9 cellular contexts compared by ENCODE assay signal in genomic region chr1:152052606-152053005, GRCh38. TPM values are rescaled to one million over a fixed set of nuclear protein-coding genes. Genes with fewer than 3 reads are reported as not detected.
DNase-seq lines count a peak whose midpoint lies in the region; ATAC-seq, FAIRE-seq and TF ChIP-seq lines count a peak whose summit lies in the region.
"Had no signal": no experiment of that assay in that cellular context is flagged by ENCODE, and none has a peak within 500 bp of the region (broad histone marks: within the 10 kb centered on the region; RNA-seq: fewer than 3 reads in every experiment).

No MANE protein-coding gene starts in this region.

- WGBS in stomach, 5 donors: 23 to 30% (median 28%) methylated on average over 11 of the region's 11 CpGs

- H3K4me3 ChIP-seq in LNCaP clone FGC (ENCODE audit: low read depth, low read length) (no peak overlapping the region), stomach (no peak overlapping the region)

- H3K36me3 ChIP-seq in stomach: no peaks in the 10 kb centered on the region

- TF ChIP-seq CTCF in LNCaP clone FGC (IDR thresholded peaks at IDR 0.05; ENCODE audit: control insufficient read depth, extremely low read depth, insufficient read depth) (peak; percentile 92), nephron progenitor cell (IDR thresholded peaks at IDR 0.05) (peak; percentile 91), stomach (IDR thresholded peaks at IDR 0.05) (peak in 5 of 7 experiments; percentile 78 to 92 (median 91))

- H3K4me1 ChIP-seq in stomach: peaks cover 14 to 49% (median 16%) of the 10 kb centered on the region in 4 donors

- no peaks in the 10 kb centered on the region for H3K9me3 Mint-ChIP-seq in nephron progenitor cell

- peaks cover 46% of the 10 kb centered on the region for H3K27me3 Mint-ChIP-seq in nephron progenitor cell (ENCODE audit: low read depth, poor library complexity)

- H3K4me3 Mint-ChIP-seq in nephron progenitor cell: no peak overlapping the region

- TF ChIP-seq EP300 in stomach (IDR thresholded peaks at IDR 0.05): no peak

- H3K27me3 ChIP-seq in stomach: peaks cover 0 to 20% (median 0%) of the 10 kb centered on the region in 3 donors

- H3K4me1 Mint-ChIP-seq in nephron progenitor cell: peaks cover 26% of the 10 kb centered on the region

- H3K9me3 ChIP-seq in stomach: no peaks in the 10 kb centered on the region

- no peaks in the 10 kb centered on the region for H3K36me3 Mint-ChIP-seq in nephron progenitor cell (ENCODE audit: low read depth)

- H3K27ac Mint-ChIP-seq in nephron progenitor cell: no peak overlapping the region

- DNase-seq in DMS53 treated with DMSO at 0.1 percent for 48 hours (lab: John Stamatoyannopoulos, UW; ENCODE audit: unreplicated experiment) (peak; percentile 83), LNCaP clone FGC (ENCODE audit: low read depth) (no peak), RCC 7860 (ENCODE audit: low spot score) (peak; percentile 63), fibroblast of gingiva (ENCODE audit: low read depth) (peak; percentile 62), nephron progenitor cell (peak; percentile 91), stomach (peak; percentile 92)
- DNase-seq in activated T-cell treated with anti-CD3 and anti-CD28 coated beads, Interleukin-2, amount 50 U/mL, for 48 hours: peak; percentile 89 to 91

- TF ChIP-seq POLR2A in stomach (IDR thresholded peaks at IDR 0.05): no peak

- intact Hi-C loops in stomach (cut with DNase I; ENCODE audit: low total_unique reads): loop anchor here (2.0 kb wide), 1 partner anchor 130 kb away; no protein-coding TSS in a partner anchor

- FAIRE-seq in RCC 7860 (lab: Jason Lieb, UNC): peak; percentile 68

- H3K27ac ChIP-seq in stomach: no peak overlapping the region

- no peak for ATAC-seq in HG03378 (IDR thresholded peaks at IDR 0.05; ENCODE audit: unreplicated experiment)

RNA-seq across cellular contexts. Expression of gene S100A11, which starts 15.8 kb away (rescaled TPM):
- 100 to 1,000 TPM in 1 of 5 donors, 10 to 100 TPM in 3, 1 to 10 TPM in 1; 9.8 to 450 (median 26.1) TPM for total RNA-seq in stomach
- 1,000 to 10,000 TPM; 1,189 to 3,881 (median 1,794) TPM for polyA plus RNA-seq in stomach

RNA-seq across cellular contexts. Expression of gene TCHHL1, which starts 36.3 kb away (rescaled TPM):
- under 1 TPM in 1 of 5 donors, not detected in 4; 0.18 TPM for total RNA-seq in stomach
- polyA plus RNA-seq in stomach: not detected
- total RNA-seq: activated CD8-positive, alpha-beta memory T cell treated with anti-CD3 and anti-CD28 coated beads for 36 hours had no signal

RNA-seq across cellular contexts. Expression of gene S100A10, which starts 58.9 kb away (rescaled TPM):
- 100 to 1,000 TPM in 2 of 5 donors, 10 to 100 TPM in 2, 1 to 10 TPM in 1; 6.4 to 308 (median 53.9) TPM for total RNA-seq in stomach
- 100 to 1,000 TPM; 220 to 830 (median 399) TPM for polyA plus RNA-seq in stomach
